13 cellular contexts compared by ENCODE assay signal in genomic region chr17:57880086-57880456, GRCh38. TPM values are rescaled to one million over a fixed set of nuclear protein-coding genes. Genes with fewer than 3 reads are reported as not detected.
DNase-seq lines count a peak whose midpoint lies in the region; ATAC-seq and TF ChIP-seq lines count a peak whose summit lies in the region.
"Had no signal": no experiment of that assay in that cellular context is flagged by ENCODE, and none has a peak within 500 bp of the region (broad histone marks: within the 10 kb centered on the region; RNA-seq: fewer than 3 reads in every experiment).

No MANE protein-coding gene starts in this region.

- TF ChIP-seq CTCF in SK-N-SH (IDR thresholded peaks at IDR 0.05), result no peak

- H3F3A ChIP-seq in SK-N-SH (replicated peaks; ENCODE audit: insufficient read depth), result peaks cover 47% of the 10 kb centered on the region

- peak overlapping the region; percentile 53 for H3K4me2 ChIP-seq in SK-N-SH

- H3K27ac Mint-ChIP-seq in activated naive CD4-positive, alpha-beta T cell treated with anti-CD3 and anti-CD28 coated beads, Interleukin-2, amount 50 U/mL, for 24 hours, result peak overlapping the region; percentile 36
- H3K27ac Mint-ChIP-seq: effector memory CD8-positive, alpha-beta T cell; immature natural killer cell had no signal

- no peak for TF ChIP-seq EP300 in SK-N-SH (IDR thresholded peaks at IDR 0.05; ENCODE audit: borderline replicate concordance in 1 of 2, low read depth in 1 of 2, low read length in 1 of 2)

- no peak overlapping the region for H3K4me3 ChIP-seq in SK-N-SH (ENCODE audit: low read depth in 2 of 2, low read length in 1 of 2)
- no peak overlapping the region for H3K4me3 ChIP-seq in mesodermal cell (ENCODE audit: extremely low read depth, insufficient read depth, low read length, poor library complexity, severe bottlenecking)

- H3K36me3 ChIP-seq in SK-N-SH (replicated peaks in 1 of 2; ENCODE audit: control insufficient read depth in 1 of 2, insufficient read depth in 2 of 2, low read length in 1 of 2), result peaks cover 15 to 21% of the 10 kb centered on the region in 2 experiments
- peaks cover 39% of the 10 kb centered on the region for H3K36me3 ChIP-seq in mesodermal cell (ENCODE audit: control insufficient read depth, insufficient read depth, low read length)

- ATAC-seq in SK-N-SH treated with all-trans-retinoic acid at 6 μM for 48 hours, result no peak
- ATAC-seq in stimulated activated naive CD8-positive, alpha-beta T cell treated with anti-CD3 and anti-CD28 coated beads, Interleukin-15, Interleukin-2, amounts not matched to agents 100 U/mL and 50 U/mL, for 24 hours, result peak; percentile 91
- no peak for ATAC-seq in HG03280 (IDR thresholded peaks at IDR 0.05; ENCODE audit: unreplicated experiment)
- ATAC-seq: effector memory CD8-positive, alpha-beta T cell had no signal

- H3K27ac ChIP-seq in SK-N-SH (ENCODE audit: low read depth in 2 of 2, low read length in 1 of 2) (peak overlapping the region; percentile 72 to 100), mesodermal cell (ENCODE audit: low read depth, low read length, severe bottlenecking) (peak overlapping the region; percentile 94)
- H3K27ac ChIP-seq: 22Rv1 had no signal

- H3K4me1 ChIP-seq in SK-N-SH (ENCODE audit: control insufficient read depth in 1 of 2, insufficient read depth in 2 of 2, low read depth in 1 of 2, low read length in 1 of 2) (peaks cover 32 to 56% of the 10 kb centered on the region in 2 experiments), mesodermal cell (ENCODE audit: control insufficient read depth, insufficient read depth, low read length, poor library complexity, severe bottlenecking) (peaks cover 69% of the 10 kb centered on the region)

- H3K9me3 Mint-ChIP-seq in activated naive CD4-positive, alpha-beta T cell treated with anti-CD3 and anti-CD28 coated beads, Interleukin-2, amount 50 U/mL, for 24 hours, result no peaks in the 10 kb centered on the region
- H3K9me3 Mint-ChIP-seq: effector memory CD8-positive, alpha-beta T cell; immature natural killer cell had no signal

- POLR2A ChIA-PET in SK-N-SH (lab: Yijun Ruan, JAX), result no interaction called here

- peaks cover 21% of the 10 kb centered on the region for H3K4me1 Mint-ChIP-seq in activated naive CD4-positive, alpha-beta T cell treated with anti-CD3 and anti-CD28 coated beads, Interleukin-2, amount 50 U/mL, for 24 hours

- no peaks in the 10 kb centered on the region for H3K27me3 Mint-ChIP-seq in activated naive CD4-positive, alpha-beta T cell treated with anti-CD3 and anti-CD28 coated beads, Interleukin-2, amount 50 U/mL, for 24 hours

- 60% methylated on average over 8 of the region's 8 CpGs for WGBS in SK-N-SH (ENCODE audit: low lambda C conversion rate)
- WGBS in mesodermal cell (ENCODE audit: insufficient coverage in 2 of 2), 2 experiments, result 88 to 94% methylated on average over 7 to 8 of the region's 8 CpGs

- H3K79me2 ChIP-seq in SK-N-SH (ENCODE audit: insufficient read depth), result peaks cover 40% of the 10 kb centered on the region

- no peak for TF ChIP-seq RAD21 in SK-N-SH (IDR thresholded peaks at IDR 0.05; ENCODE audit: low read length)

- H3K9ac ChIP-seq in SK-N-SH, result peak overlapping the region; percentile 61

- no peak overlapping the region for H3K4me3 Mint-ChIP-seq in activated naive CD4-positive, alpha-beta T cell treated with anti-CD3 and anti-CD28 coated beads, Interleukin-2, amount 50 U/mL, for 24 hours
- H3K4me3 Mint-ChIP-seq: effector memory CD8-positive, alpha-beta T cell; immature natural killer cell had no signal

- DNase-seq in SK-N-SH, result no peak
- DNase-seq in stimulated activated naive CD8-positive, alpha-beta T cell treated with anti-CD3 and anti-CD28 coated beads, Interleukin-15, Interleukin-2, amounts not matched to agents 100 U/mL and 50 U/mL, for 24 hours, result no peak
- no peak for DNase-seq in NCI-H524 (lab: John Stamatoyannopoulos, UW)
- no peak for DNase-seq in NCI-H1105 treated with DMSO at 0.1 percent for 48 hours (lab: John Stamatoyannopoulos, UW)
- DNase-seq: effector memory CD8-positive, alpha-beta T cell; HCEC 1CT; immature natural killer cell; retina had no signal

- H4K20me1 ChIP-seq in SK-N-SH (ENCODE audit: insufficient read depth), result no peaks in the 10 kb centered on the region

- H3K9me2 ChIP-seq in SK-N-SH, result no peaks in the 10 kb centered on the region

- H3K36me3 Mint-ChIP-seq in activated naive CD4-positive, alpha-beta T cell treated with anti-CD3 and anti-CD28 coated beads, Interleukin-2, amount 50 U/mL, for 24 hours, result no peaks in the 10 kb centered on the region
- H3K36me3 Mint-ChIP-seq: immature natural killer cell had no signal

- CTCF ChIA-PET in SK-N-SH (lab: Yijun Ruan, JAX), result interaction anchor here (1.0 to 7.3 kb wide), 8 partner anchors 8 to 119 kb away, joined by 3 to 57 read pairs (median 4); no protein-coding TSS in a partner anchor

- H2AFZ ChIP-seq in SK-N-SH (ENCODE audit: low read depth), result no peak overlapping the region

- H3K9me3 ChIP-seq in SK-N-SH, result no peaks in the 10 kb centered on the region
- peaks cover 9% of the 10 kb centered on the region for H3K9me3 ChIP-seq in mesodermal cell (ENCODE audit: control insufficient read depth, low read length)

- H3K27me3 ChIP-seq in SK-N-SH (ENCODE audit: insufficient read depth), result no peaks in the 10 kb centered on the region

TF ChIP-seq in SK-N-SH, 30 proteins besides CTCF, POLR2A, EP300 and RAD21 (continues in another document):
- no peak for TF ChIP-seq MXI1 (IDR thresholded peaks at IDR 0.05; ENCODE audit: low read depth, low read length)
- no peak for TF ChIP-seq PBX3 (IDR thresholded peaks at IDR 0.05)
- TF ChIP-seq SMC3 (IDR thresholded peaks at IDR 0.05; ENCODE audit: low read depth, low read length), result no peak
- TF ChIP-seq MAX (IDR thresholded peaks at IDR 0.05; ENCODE audit: low read depth), result no peak

TF ChIP-seq in SK-N-SH treated with all-trans-retinoic acid at 6 μM for 48 hours, 23 proteins besides CTCF, POLR2A, EP300 and RAD21 (continues in another document):
- TF ChIP-seq ZNF70 (CRISPR knock-in tag; IDR thresholded peaks at IDR 0.05) (no peak), CSRNP3 (CRISPR knock-in tag; IDR thresholded peaks at IDR 0.05) (no peak), ZFP30 (CRISPR knock-in tag; IDR thresholded peaks at IDR 0.05) (no peak), ZC3H10 (CRISPR knock-in tag; IDR thresholded peaks at IDR 0.05) (no peak), RARB (CRISPR knock-in tag; IDR thresholded peaks at IDR 0.05) (no peak), TCF4 (CRISPR knock-in tag; IDR thresholded peaks at IDR 0.05; ENCODE audit: borderline replicate concordance) (no peak), BACH2 (CRISPR knock-in tag; IDR thresholded peaks at IDR 0.05; ENCODE audit: borderline replicate concordance) (no peak), ISL1 (CRISPR knock-in tag; IDR thresholded peaks at IDR 0.05) (no peak), ZNF565 (CRISPR knock-in tag; conservative IDR thresholded peaks at IDR 0.05; ENCODE audit: low read depth) (no peak), PATZ1 (CRISPR knock-in tag; IDR thresholded peaks at IDR 0.05; ENCODE audit: borderline replicate concordance) (no peak), OSR1 (CRISPR knock-in tag; IDR thresholded peaks at IDR 0.05) (no peak), GLIS3 (CRISPR knock-in tag; IDR thresholded peaks at IDR 0.05) (no peak), ESRRG (CRISPR knock-in tag; IDR thresholded peaks at IDR 0.05) (no peak)

RNA-seq across cellular contexts. Expression of gene MRPS23, which starts 30.2 kb away (rescaled TPM):
- 105 and 108 TPM in 2 replicates for polyA plus RNA-seq in SK-N-SH (2012; rRNA removed)
- 115 and 118 TPM in 2 replicates for polyA plus RNA-seq in SK-N-SH (2012; cell fraction: cytosol; rRNA removed)
- 37.9 and 51.5 TPM in 2 replicates for polyA plus RNA-seq in SK-N-SH (2012; cell fraction: nucleus; rRNA removed)
- 38.1 TPM for polyA plus RNA-seq in mesodermal cell (2013, experiment 1 of 2)
- 36.0 TPM for polyA plus RNA-seq in mesodermal cell (2013, experiment 2 of 2)
